Comparison of ENCODE assay signal across 9 cellular contexts in genomic region chr21:25997788-25998611, GRCh38.
A peak's percentile ranks its signal among the peaks of the same experiment; 100 is the strongest.
DNase-seq lines count a peak whose midpoint lies in the region; ATAC-seq, FAIRE-seq and TF ChIP-seq lines count a peak whose summit lies in the region.
"Had no signal": no experiment of that assay in that cellular context is flagged by ENCODE, and none has a peak within 500 bp of the region (broad histone marks: within the 10 kb centered on the region; RNA-seq: fewer than 3 reads in every experiment).

No MANE protein-coding gene starts in this region.

- H3K4me3 ChIP-seq in gastrocnemius medialis (no peak overlapping the region), esophagus muscularis mucosa (no peak overlapping the region)

- H3K4me1 ChIP-seq in gastrocnemius medialis, result peaks cover 17 to 23% of the 10 kb centered on the region in 2 donors
- H3K4me1 ChIP-seq in esophagus muscularis mucosa, result peaks cover 0 to 20% (median 0%) of the 10 kb centered on the region in 4 donors

- no peak overlapping the region for H3K4me3 Mint-ChIP-seq in glutamatergic neuron (ENCODE audit: unreplicated experiment)
- H3K4me3 Mint-ChIP-seq: activated CD8-positive, alpha-beta T cell treated with anti-CD3 and anti-CD28 coated beads, Interleukin-2, amount 10 ng/mL, durations not matched to agents 7 days and 5 days had no signal

- H3K27ac ChIP-seq in gastrocnemius medialis (no peak overlapping the region), esophagus muscularis mucosa (replicated peaks in 1 of 4) (no peak overlapping the region)

- H3K9me3 Mint-ChIP-seq in glutamatergic neuron (ENCODE audit: unreplicated experiment), result peaks cover 8% of the 10 kb centered on the region

- H3K27me3 ChIP-seq in gastrocnemius medialis (no peaks in the 10 kb centered on the region), esophagus muscularis mucosa (no peaks in the 10 kb centered on the region)

- 79% methylated on average over 4 of the region's 4 CpGs for WGBS in esophagus muscularis mucosa

- H3K27me3 Mint-ChIP-seq in glutamatergic neuron (ENCODE audit: unreplicated experiment), result peaks cover 5% of the 10 kb centered on the region

- DNase-seq in LHCN-M2 (ENCODE audit: low read depth) (peak; percentile 18), NCI-H748 (lab: John Stamatoyannopoulos, UW; ENCODE audit: unreplicated experiment) (peak; percentile 98), glutamatergic neuron (no peak), gastrocnemius medialis (no peak), GM19239 (ENCODE audit: insufficient read length, low spot score) (no peak), activated gamma-delta T cell treated with Interleukin-2 at 50 U/mL for 16 hours (no peak), activated T-cell treated with anti-CD3 and anti-CD28 coated beads for 4 hours (no peak), esophagus muscularis mucosa (ENCODE audit: extremely low spot score) (no peak)
- DNase-seq: activated CD8-positive, alpha-beta T cell treated with anti-CD3 and anti-CD28 coated beads, Interleukin-2, amount 10 ng/mL, durations not matched to agents 7 days and 5 days had no signal

- in situ Hi-C loops in gastrocnemius medialis (cut with MboI; ENCODE audit: low sequenced_read_pairs in 4 of 4), result no loop called here

- FAIRE-seq in GM19239 (lab: Jason Lieb, UNC), result no peak

- ATAC-seq in gastrocnemius medialis, result peak; percentile 24 to 36
- ATAC-seq: activated CD8-positive, alpha-beta T cell treated with anti-CD3 and anti-CD28 coated beads, Interleukin-2, amount 10 ng/mL, durations not matched to agents 7 days and 5 days had no signal

- no peaks in the 10 kb centered on the region for H3K9me3 ChIP-seq in gastrocnemius medialis
- H3K9me3 ChIP-seq in esophagus muscularis mucosa, result no peaks in the 10 kb centered on the region

- TF ChIP-seq CTCF in glutamatergic neuron (IDR thresholded peaks at IDR 0.05; ENCODE audit: partially characterized antibody, unreplicated experiment) (no peak), gastrocnemius medialis (IDR thresholded peaks at IDR 0.05 in 4 of 5, conservative IDR thresholded peaks at IDR 0.05 in 1 of 5) (no peak), esophagus muscularis mucosa (IDR thresholded peaks at IDR 0.05) (no peak)

- H3K36me3 Mint-ChIP-seq in glutamatergic neuron (ENCODE audit: unreplicated experiment), result peaks cover 4% of the 10 kb centered on the region

- TF ChIP-seq POLR2A in gastrocnemius medialis (IDR thresholded peaks at IDR 0.05) (no peak), esophagus muscularis mucosa (IDR thresholded peaks at IDR 0.05; ENCODE audit: low read depth) (no peak)

- intact Hi-C loops in gastrocnemius medialis (cut with DNase I; ENCODE audit: low total_unique reads) (no loop called here), esophagus muscularis mucosa (cut with DNase I) (no loop called here)

- no peak for TF ChIP-seq EP300 in esophagus muscularis mucosa (IDR thresholded peaks at IDR 0.05)

- H3K36me3 ChIP-seq in gastrocnemius medialis (no peaks in the 10 kb centered on the region), esophagus muscularis mucosa (peaks cover 0 to 42% (median 13%) of the 10 kb centered on the region in 4 donors)

- H3K4me1 Mint-ChIP-seq in glutamatergic neuron (ENCODE audit: low read depth, unreplicated experiment), result peaks cover 21% of the 10 kb centered on the region

- H3K27ac Mint-ChIP-seq in glutamatergic neuron (ENCODE audit: unreplicated experiment), result peak overlapping the region; percentile 88
- H3K27ac Mint-ChIP-seq: activated CD8-positive, alpha-beta T cell treated with anti-CD3 and anti-CD28 coated beads, Interleukin-2, amount 10 ng/mL, durations not matched to agents 7 days and 5 days had no signal

Comparison
In these comparisons a context has a peak if more than half of its experiments do, and no peak if none do; other contexts are left out.
1. DNase-seq: peak in LHCN-M2 (single experiment) and NCI-H748 (single experiment); none in glutamatergic neuron (single experiment), gastrocnemius medialis (0 of 2), GM19239 (single experiment), activated gamma-delta T cell treated with Interleukin-2 at 50 U/mL for 16 hours (single experiment), activated T-cell treated with anti-CD3 and anti-CD28 coated beads for 4 hours (single experiment) and esophagus muscularis mucosa (single experiment).